ENCODE assay signal across 14 cellular contexts in the genomic region with DNA sequence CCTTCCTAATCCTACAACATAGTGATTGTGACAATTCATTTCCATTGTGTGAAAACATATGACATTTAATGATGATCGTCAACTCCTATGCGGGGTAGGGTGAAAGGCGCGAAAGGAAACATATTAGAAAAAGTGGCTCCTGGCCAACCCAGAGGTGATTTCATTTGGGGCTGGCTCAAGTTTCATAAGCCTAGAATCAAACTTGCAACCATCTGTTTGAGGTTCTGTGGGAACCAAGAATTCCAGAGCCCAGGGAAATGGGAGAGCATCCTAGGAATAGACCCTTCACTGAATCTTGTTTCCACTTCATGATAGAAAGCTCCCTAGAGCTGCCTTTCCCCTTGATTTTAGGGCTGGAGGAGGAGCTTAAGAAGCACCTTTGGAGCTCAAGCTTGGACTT.
DNase-seq lines count a peak whose midpoint lies in the region; ATAC-seq and TF ChIP-seq lines count a peak whose summit lies in the region.
"Had no signal": no experiment of that assay in that cellular context is flagged by ENCODE, and none has a peak within 500 bp of the region (broad histone marks: within the 10 kb centered on the region; RNA-seq: fewer than 3 reads in every experiment).

No MANE protein-coding gene starts in this region.

- no peak overlapping the region for H3K4me3 Mint-ChIP-seq in endothelial cell (ENCODE audit: unreplicated experiment)
- H3K4me3 Mint-ChIP-seq: CD4-positive, alpha-beta T cell; GM23338 had no signal

- intact Hi-C loops in left ventricle myocardium superior (cut with micrococcal nuclease): no loop called here

- H3K4me1 Mint-ChIP-seq in endothelial cell (ENCODE audit: unreplicated experiment): peaks cover 3% of the 10 kb centered on the region

- H3K27ac Mint-ChIP-seq in endothelial cell (ENCODE audit: unreplicated experiment): no peak overlapping the region
- H3K27ac Mint-ChIP-seq: CD4-positive, alpha-beta T cell; GM23338 had no signal

- H3K36me3 Mint-ChIP-seq in endothelial cell (ENCODE audit: low read depth, unreplicated experiment): no peaks in the 10 kb centered on the region

- no peak for ATAC-seq in GM21825 (IDR thresholded peaks at IDR 0.05; ENCODE audit: unreplicated experiment)
- ATAC-seq in left ventricle myocardium superior: no peak
- ATAC-seq: A549, GM23338 had no signal

- H3K9me3 Mint-ChIP-seq in endothelial cell (ENCODE audit: unreplicated experiment): no peaks in the 10 kb centered on the region
- H3K9me3 Mint-ChIP-seq: CD4-positive, alpha-beta T cell had no signal

- no peak for TF ChIP-seq CTCF in endothelial cell (IDR thresholded peaks at IDR 0.05; ENCODE audit: unreplicated experiment)

- H3K27me3 Mint-ChIP-seq in endothelial cell (ENCODE audit: unreplicated experiment): peaks cover 2% of the 10 kb centered on the region
- H3K27me3 Mint-ChIP-seq: CD4-positive, alpha-beta T cell had no signal

- DNase-seq in NCI-H2107 treated with DMSO at 0.1 percent for 48 hours (lab: John Stamatoyannopoulos, UW; ENCODE audit: unreplicated experiment): peak; percentile 18
- DNase-seq in NCI-H2107 (lab: John Stamatoyannopoulos, UW): no peak
- peak; percentile 37 for DNase-seq in LHCN-M2 (ENCODE audit: low read depth)
- DNase-seq in NCI-H524 (lab: John Stamatoyannopoulos, UW): peak; percentile 23 to 77
- DNase-seq in islet precursor cell: peak; percentile 12
- no peak for DNase-seq in endothelial cell (ENCODE audit: low spot score)
- no peak for DNase-seq in left ventricle myocardium superior
- DNase-seq: AML-193; CD4-positive, alpha-beta T cell; HCEC 1CT; IMR-90 had no signal

Comparison
In these comparisons a context has a peak if more than half of its experiments do, and no peak if none do; other contexts are left out.
1. DNase-seq: peak in NCI-H2107 treated with DMSO at 0.1 percent for 48 hours (single experiment), LHCN-M2 (single experiment), NCI-H524 (2 of 2) and islet precursor cell (single experiment); none in NCI-H2107 (single experiment), endothelial cell (single experiment) and left ventricle myocardium superior (single experiment).